In the genomic region with DNA sequence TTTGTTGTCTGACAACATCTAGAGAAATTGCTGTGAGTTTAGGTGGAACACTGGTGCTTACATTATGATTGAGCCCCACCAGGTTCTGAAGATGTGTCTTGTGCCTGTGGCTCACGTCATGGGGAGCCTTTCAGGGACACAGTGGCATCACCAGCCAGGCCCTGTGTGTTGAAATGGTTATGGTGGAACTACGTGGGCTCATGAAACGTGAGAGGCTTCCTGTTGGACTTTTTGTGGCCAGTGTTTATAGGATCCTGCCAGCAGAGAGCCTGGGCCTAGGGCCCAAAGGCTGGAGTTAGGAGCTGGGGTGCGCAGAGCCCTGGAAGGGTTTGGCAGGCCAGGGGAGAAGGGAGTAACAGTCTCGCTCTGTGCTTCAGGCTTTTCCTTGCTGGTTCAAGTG, we compare ENCODE assay signal across 1 cellular context.
TF ChIP-seq lines count a peak whose summit lies in the region.

No MANE protein-coding gene starts in this region.

TF ChIP-seq in GM23338, 12 proteins besides CTCF, POLR2A, EP300 and RAD21 (continued from another document):
- TF ChIP-seq, protein P1, sequence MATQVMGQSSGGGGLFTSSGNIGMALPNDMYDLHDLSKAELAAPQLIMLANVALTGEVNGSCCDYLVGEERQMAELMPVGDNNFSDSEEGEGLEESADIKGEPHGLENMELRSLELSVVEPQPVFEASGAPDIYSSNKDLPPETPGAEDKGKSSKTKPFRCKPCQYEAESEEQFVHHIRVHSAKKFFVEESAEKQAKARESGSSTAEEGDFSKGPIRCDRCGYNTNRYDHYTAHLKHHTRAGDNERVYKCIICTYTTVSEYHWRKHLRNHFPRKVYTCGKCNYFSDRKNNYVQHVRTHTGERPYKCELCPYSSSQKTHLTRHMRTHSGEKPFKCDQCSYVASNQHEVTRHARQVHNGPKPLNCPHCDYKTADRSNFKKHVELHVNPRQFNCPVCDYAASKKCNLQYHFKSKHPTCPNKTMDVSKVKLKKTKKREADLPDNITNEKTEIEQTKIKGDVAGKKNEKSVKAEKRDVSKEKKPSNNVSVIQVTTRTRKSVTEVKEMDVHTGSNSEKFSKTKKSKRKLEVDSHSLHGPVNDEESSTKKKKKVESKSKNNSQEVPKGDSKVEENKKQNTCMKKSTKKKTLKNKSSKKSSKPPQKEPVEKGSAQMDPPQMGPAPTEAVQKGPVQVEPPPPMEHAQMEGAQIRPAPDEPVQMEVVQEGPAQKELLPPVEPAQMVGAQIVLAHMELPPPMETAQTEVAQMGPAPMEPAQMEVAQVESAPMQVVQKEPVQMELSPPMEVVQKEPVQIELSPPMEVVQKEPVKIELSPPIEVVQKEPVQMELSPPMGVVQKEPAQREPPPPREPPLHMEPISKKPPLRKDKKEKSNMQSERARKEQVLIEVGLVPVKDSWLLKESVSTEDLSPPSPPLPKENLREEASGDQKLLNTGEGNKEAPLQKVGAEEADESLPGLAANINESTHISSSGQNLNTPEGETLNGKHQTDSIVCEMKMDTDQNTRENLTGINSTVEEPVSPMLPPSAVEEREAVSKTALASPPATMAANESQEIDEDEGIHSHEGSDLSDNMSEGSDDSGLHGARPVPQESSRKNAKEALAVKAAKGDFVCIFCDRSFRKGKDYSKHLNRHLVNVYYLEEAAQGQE (IDR thresholded peaks at IDR 0.05; ENCODE audit: unreplicated experiment): no peak
- TF ChIP-seq POLR2AphosphoS5 (IDR thresholded peaks at IDR 0.05; ENCODE audit: low read depth) (no peak), ZNF114 (CRISPR knock-in tag; IDR thresholded peaks at IDR 0.05) (no peak), STAT1 (IDR thresholded peaks at IDR 0.05; ENCODE audit: unreplicated experiment) (no peak), EZH2 (IDR thresholded peaks at IDR 0.05; ENCODE audit: low read depth, unreplicated experiment) (no peak), EZH2phosphoT487 (IDR thresholded peaks at IDR 0.05; ENCODE audit: unreplicated experiment) (no peak), CREB1 (CRISPR knock-in tag; IDR thresholded peaks at IDR 0.05; ENCODE audit: low read depth) (no peak), JUNB (IDR thresholded peaks at IDR 0.05; ENCODE audit: unreplicated experiment) (no peak)
- TF ChIP-seq, protein P2, sequence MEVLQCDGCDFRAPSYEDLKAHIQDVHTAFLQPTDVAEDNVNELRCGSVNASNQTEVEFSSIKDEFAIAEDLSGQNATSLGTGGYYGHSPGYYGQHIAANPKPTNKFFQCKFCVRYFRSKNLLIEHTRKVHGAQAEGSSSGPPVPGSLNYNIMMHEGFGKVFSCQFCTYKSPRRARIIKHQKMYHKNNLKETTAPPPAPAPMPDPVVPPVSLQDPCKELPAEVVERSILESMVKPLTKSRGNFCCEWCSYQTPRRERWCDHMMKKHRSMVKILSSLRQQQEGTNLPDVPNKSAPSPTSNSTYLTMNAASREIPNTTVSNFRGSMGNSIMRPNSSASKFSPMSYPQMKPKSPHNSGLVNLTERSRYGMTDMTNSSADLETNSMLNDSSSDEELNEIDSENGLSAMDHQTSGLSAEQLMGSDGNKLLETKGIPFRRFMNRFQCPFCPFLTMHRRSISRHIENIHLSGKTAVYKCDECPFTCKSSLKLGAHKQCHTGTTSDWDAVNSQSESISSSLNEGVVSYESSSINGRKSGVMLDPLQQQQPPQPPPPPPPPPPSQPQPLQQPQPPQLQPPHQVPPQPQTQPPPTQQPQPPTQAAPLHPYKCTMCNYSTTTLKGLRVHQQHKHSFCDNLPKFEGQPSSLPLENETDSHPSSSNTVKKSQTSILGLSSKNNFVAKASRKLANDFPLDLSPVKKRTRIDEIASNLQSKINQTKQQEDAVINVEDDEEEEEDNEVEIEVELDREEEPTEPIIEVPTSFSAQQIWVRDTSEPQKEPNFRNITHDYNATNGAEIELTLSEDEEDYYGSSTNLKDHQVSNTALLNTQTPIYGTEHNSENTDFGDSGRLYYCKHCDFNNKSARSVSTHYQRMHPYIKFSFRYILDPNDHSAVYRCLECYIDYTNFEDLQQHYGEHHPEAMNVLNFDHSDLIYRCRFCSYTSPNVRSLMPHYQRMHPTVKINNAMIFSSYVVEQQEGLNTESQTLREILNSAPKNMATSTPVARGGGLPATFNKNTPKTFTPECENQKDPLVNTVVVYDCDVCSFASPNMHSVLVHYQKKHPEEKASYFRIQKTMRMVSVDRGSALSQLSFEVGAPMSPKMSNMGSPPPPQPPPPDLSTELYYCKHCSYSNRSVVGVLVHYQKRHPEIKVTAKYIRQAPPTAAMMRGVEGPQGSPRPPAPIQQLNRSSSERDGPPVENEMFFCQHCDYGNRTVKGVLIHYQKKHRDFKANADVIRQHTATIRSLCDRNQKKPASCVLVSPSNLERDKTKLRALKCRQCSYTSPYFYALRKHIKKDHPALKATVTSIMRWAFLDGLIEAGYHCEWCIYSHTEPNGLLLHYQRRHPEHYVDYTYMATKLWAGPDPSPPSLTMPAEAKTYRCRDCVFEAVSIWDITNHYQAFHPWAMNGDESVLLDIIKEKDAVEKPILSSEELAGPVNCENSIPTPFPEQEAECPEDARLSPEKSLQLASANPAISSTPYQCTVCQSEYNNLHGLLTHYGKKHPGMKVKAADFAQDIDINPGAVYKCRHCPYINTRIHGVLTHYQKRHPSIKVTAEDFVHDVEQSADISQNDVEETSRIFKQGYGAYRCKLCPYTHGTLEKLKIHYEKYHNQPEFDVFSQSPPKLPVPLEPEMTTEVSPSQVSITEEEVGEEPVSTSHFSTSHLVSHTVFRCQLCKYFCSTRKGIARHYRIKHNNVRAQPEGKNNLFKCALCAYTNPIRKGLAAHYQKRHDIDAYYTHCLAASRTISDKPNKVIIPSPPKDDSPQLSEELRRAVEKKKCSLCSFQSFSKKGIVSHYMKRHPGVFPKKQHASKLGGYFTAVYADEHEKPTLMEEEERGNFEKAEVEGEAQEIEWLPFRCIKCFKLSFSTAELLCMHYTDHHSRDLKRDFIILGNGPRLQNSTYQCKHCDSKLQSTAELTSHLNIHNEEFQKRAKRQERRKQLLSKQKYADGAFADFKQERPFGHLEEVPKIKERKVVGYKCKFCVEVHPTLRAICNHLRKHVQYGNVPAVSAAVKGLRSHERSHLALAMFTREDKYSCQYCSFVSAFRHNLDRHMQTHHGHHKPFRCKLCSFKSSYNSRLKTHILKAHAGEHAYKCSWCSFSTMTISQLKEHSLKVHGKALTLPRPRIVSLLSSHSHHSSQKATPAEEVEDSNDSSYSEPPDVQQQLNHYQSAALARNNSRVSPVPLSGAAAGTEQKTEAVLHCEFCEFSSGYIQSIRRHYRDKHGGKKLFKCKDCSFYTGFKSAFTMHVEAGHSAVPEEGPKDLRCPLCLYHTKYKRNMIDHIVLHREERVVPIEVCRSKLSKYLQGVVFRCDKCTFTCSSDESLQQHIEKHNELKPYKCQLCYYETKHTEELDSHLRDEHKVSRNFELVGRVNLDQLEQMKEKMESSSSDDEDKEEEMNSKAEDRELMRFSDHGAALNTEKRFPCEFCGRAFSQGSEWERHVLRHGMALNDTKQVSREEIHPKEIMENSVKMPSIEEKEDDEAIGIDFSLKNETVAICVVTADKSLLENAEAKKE (CRISPR knock-in tag; IDR thresholded peaks at IDR 0.05): no peak
